ENCODE assay signal across 18 cellular contexts in the genomic region with DNA sequence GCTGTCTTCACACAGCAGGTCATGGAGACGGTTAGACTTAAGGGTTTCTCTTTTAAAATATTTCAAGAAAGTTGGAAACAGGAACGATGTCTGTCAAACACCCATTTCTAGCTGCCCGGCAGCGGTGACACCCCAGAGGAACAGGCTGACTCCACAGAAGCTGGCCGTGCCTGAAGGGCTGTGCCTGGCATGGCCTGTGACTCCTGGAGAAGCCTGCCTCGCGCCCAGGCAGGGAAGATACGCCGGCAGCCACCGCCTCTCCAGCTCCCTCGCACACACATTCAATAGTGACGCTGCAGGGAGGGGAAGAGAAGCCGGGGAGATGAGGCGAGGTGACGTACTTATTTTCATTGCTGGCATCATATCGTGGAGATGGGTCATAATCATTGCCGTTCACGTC. TPM values are rescaled to one million over a fixed set of nuclear protein-coding genes. Genes with fewer than 3 reads are reported as not detected.
DNase-seq lines count a peak whose midpoint lies in the region; ATAC-seq and TF ChIP-seq lines count a peak whose summit lies in the region.
"Had no signal": no experiment of that assay in that cellular context is flagged by ENCODE, and none has a peak within 500 bp of the region (broad histone marks: within the 10 kb centered on the region; RNA-seq: fewer than 3 reads in every experiment).

No MANE protein-coding gene starts in this region.

- H3K27ac ChIP-seq in right atrium auricular region = no peak overlapping the region
- H3K27ac ChIP-seq in neuronal stem cell (replicated peaks; ENCODE audit: low read length) = no peak overlapping the region

- H3K4me2 ChIP-seq in neuronal stem cell (ENCODE audit: insufficient read depth, low read length, poor library complexity, severe bottlenecking) = no peak overlapping the region
- H3K4me2 ChIP-seq: GM23338 had no signal

- ATAC-seq in left ventricle myocardium superior = no peak
- ATAC-seq in left lobe of liver = no peak
- ATAC-seq in GM18498 (IDR thresholded peaks at IDR 0.05; ENCODE audit: unreplicated experiment) = no peak
- no peak for ATAC-seq in HG03354 (IDR thresholded peaks at IDR 0.05; ENCODE audit: poor library complexity, severe bottlenecking, unreplicated experiment)
- ATAC-seq: GM23338, HCT116 had no signal

- no peak overlapping the region for H2BK12ac ChIP-seq in neuronal stem cell (ENCODE audit: low read length)

- TF ChIP-seq CTCF in right atrium auricular region (IDR thresholded peaks at IDR 0.05) = no peak

- no peak overlapping the region for H3K4ac ChIP-seq in neuronal stem cell (ENCODE audit: low read length)

- H3K14ac ChIP-seq in neuronal stem cell (ENCODE audit: low read length) = no peak overlapping the region

- no peaks in the 10 kb centered on the region for H3K4me1 ChIP-seq in right atrium auricular region
- peaks cover 9 to 11% of the 10 kb centered on the region in 2 donors for H3K4me1 ChIP-seq in neuronal stem cell (ENCODE audit: control insufficient read depth in 2 of 2, insufficient read depth in 1 of 2, low read depth in 1 of 2, low read length in 2 of 2)

- peak overlapping the region; percentile 52 for H3K18ac ChIP-seq in neuronal stem cell (ENCODE audit: low read length)

- H2AK5ac ChIP-seq in neuronal stem cell (ENCODE audit: low read depth, low read length) = no peak overlapping the region

- no CpG with 5 or more reads among the region's 18 CpGs for WGBS in neuronal stem cell (ENCODE audit: extremely low coverage in 2 of 2, insufficient read length in 2 of 2, insufficient replicate concordance in 1 of 2), 2 donors

- no peaks in the 10 kb centered on the region for H3K36me3 Mint-ChIP-seq in activated naive CD8-positive, alpha-beta T cell treated with anti-CD3 and anti-CD28 coated beads for 36 hours
- H3K36me3 Mint-ChIP-seq: CD4-positive, alpha-beta memory T cell had no signal

- no peak overlapping the region for H2BK120ac ChIP-seq in neuronal stem cell (ENCODE audit: low read depth, low read length)

- intact Hi-C loops in left ventricle myocardium superior (cut with micrococcal nuclease) = no loop called here

- H2BK5ac ChIP-seq in neuronal stem cell (ENCODE audit: low read length) = no peak overlapping the region

- DNase-seq in right atrium auricular region (ENCODE audit: low spot score) = peak; percentile 26
- no peak for DNase-seq in left ventricle myocardium superior
- DNase-seq in left lobe of liver (ENCODE audit: low spot score) = peak; percentile 35
- DNase-seq in neuronal stem cell (ENCODE audit: low spot score) = no peak
- no peak for DNase-seq in activated naive CD8-positive, alpha-beta T cell treated with anti-CD3 and anti-CD28 coated beads for 36 hours
- DNase-seq: 8988T; C1 segment of cervical spinal cord; Calu3; CD4-positive, alpha-beta memory T cell; COR-L47; DMS153; DND-41; H9 had no signal

- H3K4me3 Mint-ChIP-seq in activated naive CD8-positive, alpha-beta T cell treated with anti-CD3 and anti-CD28 coated beads for 36 hours = no peak overlapping the region
- H3K4me3 Mint-ChIP-seq: CD4-positive, alpha-beta memory T cell; GM23338; H9 had no signal

- no peaks in the 10 kb centered on the region for H3K36me3 ChIP-seq in right atrium auricular region
- H3K36me3 ChIP-seq in neuronal stem cell (replicated peaks in 1 of 2; ENCODE audit: control insufficient read depth in 2 of 2, insufficient read depth in 2 of 2, low read length in 2 of 2) = peaks cover 0 to 30% of the 10 kb centered on the region in 2 donors

- H3K79me1 ChIP-seq in neuronal stem cell (ENCODE audit: low read depth, low read length) = no peaks in the 10 kb centered on the region

- no peaks in the 10 kb centered on the region for H3K9me3 Mint-ChIP-seq in activated naive CD8-positive, alpha-beta T cell treated with anti-CD3 and anti-CD28 coated beads for 36 hours
- H3K9me3 Mint-ChIP-seq: CD4-positive, alpha-beta memory T cell; GM23338; H9 had no signal

- no peak overlapping the region for H2AFZ ChIP-seq in neuronal stem cell (ENCODE audit: low read length)
- H2AFZ ChIP-seq: GM23338 had no signal

- H2BK15ac ChIP-seq in neuronal stem cell (ENCODE audit: low read length) = no peak overlapping the region

- H3K27me3 Mint-ChIP-seq in activated naive CD8-positive, alpha-beta T cell treated with anti-CD3 and anti-CD28 coated beads for 36 hours = no peaks in the 10 kb centered on the region

- no peaks in the 10 kb centered on the region for H3K4me1 Mint-ChIP-seq in activated naive CD8-positive, alpha-beta T cell treated with anti-CD3 and anti-CD28 coated beads for 36 hours
- H3K4me1 Mint-ChIP-seq: CD4-positive, alpha-beta memory T cell had no signal

- H3K9ac ChIP-seq in neuronal stem cell (ENCODE audit: low read depth, low read length, poor library complexity) = no peak overlapping the region

- H3K9me3 ChIP-seq in right atrium auricular region = no peaks in the 10 kb centered on the region
- no peaks in the 10 kb centered on the region for H3K9me3 ChIP-seq in neuronal stem cell (replicated peaks in 1 of 2; ENCODE audit: control insufficient read depth in 2 of 2, insufficient read depth in 1 of 2, low read depth in 1 of 2, low read length in 2 of 2)

- H3K27ac Mint-ChIP-seq in activated naive CD8-positive, alpha-beta T cell treated with anti-CD3 and anti-CD28 coated beads for 36 hours = no peak overlapping the region
- H3K27ac Mint-ChIP-seq: GM23338 had no signal

- H3K4me3 ChIP-seq in right atrium auricular region = no peak overlapping the region
- no peak overlapping the region for H3K4me3 ChIP-seq in neuronal stem cell (ENCODE audit: low read length in 2 of 2)
- H3K4me3 ChIP-seq: GM23338 had no signal

- H3K27me3 ChIP-seq in right atrium auricular region (no peaks in the 10 kb centered on the region), neuronal stem cell (ENCODE audit: control insufficient read depth in 3 of 3, insufficient read depth in 3 of 3, low read depth in 1 of 3, low read length in 3 of 3) (no peaks in the 10 kb centered on the region)

- peak overlapping the region; percentile 16 for H3K23ac ChIP-seq in neuronal stem cell (ENCODE audit: low read depth, low read length, poor library complexity)

- H4K8ac ChIP-seq in neuronal stem cell (ENCODE audit: low read depth, low read length) = no peak overlapping the region

- no peak overlapping the region for H4K91ac ChIP-seq in neuronal stem cell (ENCODE audit: low read depth, low read length, poor library complexity)

RNA-seq across cellular contexts. Expression of gene PCSK6, which starts 59.9 kb away (rescaled TPM):
- total RNA-seq in right atrium auricular region = 10 to 100 TPM; 14.4 to 19.9 TPM
- 31.9 TPM for total RNA-seq in left ventricle myocardium superior
- 180 TPM for total RNA-seq in left lobe of liver
- polyA plus RNA-seq in neuronal stem cell (2013, experiment 1 of 2) = 2.0 TPM
- 1.8 TPM for polyA plus RNA-seq in neuronal stem cell (2013, experiment 2 of 2)
- total RNA-seq in activated naive CD8-positive, alpha-beta T cell treated with anti-CD3 and anti-CD28 coated beads for 36 hours = 1 to 10 TPM; 4.0 to 4.6 TPM
- total RNA-seq: H4 had no signal

Comparison
In these comparisons a context has a peak if more than half of its experiments do, and no peak if none do; other contexts are left out.
1. DNase-seq: peak in right atrium auricular region (single experiment) and left lobe of liver (single experiment); none in left ventricle myocardium superior (single experiment), neuronal stem cell (single experiment) and activated naive CD8-positive, alpha-beta T cell treated with anti-CD3 and anti-CD28 coated beads for 36 hours (single experiment).